Comparison of ENCODE assay signal across 8 cellular contexts in genomic region chrX:19990225-19990518, GRCh38. TPM values are rescaled to one million over a fixed set of nuclear protein-coding genes. Genes with fewer than 3 reads are reported as not detected.
DNase-seq lines count a peak whose midpoint lies in the region; ATAC-seq and TF ChIP-seq lines count a peak whose summit lies in the region.

No MANE protein-coding gene starts in this region.

- no peak for DNase-seq in activated CD8-positive, alpha-beta memory T cell treated with anti-CD3 and anti-CD28 coated beads, Interleukin-2, amount 10 ng/mL, durations not matched to agents 7 days and 5 days
- DNase-seq in activated CD8-positive, alpha-beta memory T cell treated with anti-CD3 and anti-CD28 coated beads for 24 hours = no peak
- DNase-seq in RWPE1 (ENCODE audit: low spot score) (peak; percentile 2), neural progenitor cell (ENCODE audit: low spot score) (no peak), kidney glomerular epithelial cell (lab: John Stamatoyannopoulos, UW) (no peak), NCI-H2081 treated with DMSO at 0.1 percent for 48 hours (lab: John Stamatoyannopoulos, UW) (no peak)

- H3K27ac ChIP-seq in RWPE1 (peak overlapping the region; percentile 78), esophagus (ENCODE audit: low read depth in 2 of 2, low read length in 1 of 2) (peak overlapping the region; percentile 74 to 94), neural progenitor cell (no peak overlapping the region)

- ATAC-seq in activated CD8-positive, alpha-beta memory T cell treated with anti-CD3 and anti-CD28 coated beads, Interleukin-2, amount 10 ng/mL, durations not matched to agents 7 days and 5 days = peak; percentile 30
- ATAC-seq in HG02642 (IDR thresholded peaks at IDR 0.05; ENCODE audit: poor library complexity, unreplicated experiment) = peak; percentile 27

- peaks cover 15% of the 10 kb centered on the region for H3K79me2 ChIP-seq in neural progenitor cell (ENCODE audit: low read depth)

- no peaks in the 10 kb centered on the region for H3K9me3 ChIP-seq in esophagus (ENCODE audit: control insufficient read depth in 2 of 2, insufficient read depth in 1 of 2, low read depth in 1 of 2, low read length in 1 of 2)
- H3K9me3 ChIP-seq in neural progenitor cell (ENCODE audit: low read depth) = no peaks in the 10 kb centered on the region

- H3K4me3 Mint-ChIP-seq in activated CD8-positive, alpha-beta memory T cell treated with anti-CD3 and anti-CD28 coated beads, Interleukin-2, amount 10 ng/mL, durations not matched to agents 7 days and 5 days = peak overlapping the region; percentile 86
- H3K4me3 Mint-ChIP-seq in neural progenitor cell = peak overlapping the region; percentile 91

- H3K4me3 ChIP-seq in esophagus (ENCODE audit: low read depth in 1 of 2, low read length in 2 of 2) (peak overlapping the region; percentile 51 to 85), neural progenitor cell (peak overlapping the region; percentile 77)

- peak overlapping the region; percentile 77 for H3K4me2 ChIP-seq in neural progenitor cell

- H3K36me3 ChIP-seq in esophagus (ENCODE audit: control insufficient read depth in 2 of 2, insufficient read depth in 2 of 2, low read length in 1 of 2) (no peaks in the 10 kb centered on the region), neural progenitor cell (no peaks in the 10 kb centered on the region)

- 1 to 19% methylated on average over 19 of the region's 19 CpGs for WGBS in esophagus, 2 donors

- H4K20me1 ChIP-seq in neural progenitor cell (ENCODE audit: low read depth) = no peaks in the 10 kb centered on the region

- H3K36me3 Mint-ChIP-seq in activated CD8-positive, alpha-beta memory T cell treated with anti-CD3 and anti-CD28 coated beads, Interleukin-2, amount 10 ng/mL, durations not matched to agents 7 days and 5 days = peaks cover 3% of the 10 kb centered on the region
- peaks cover 7% of the 10 kb centered on the region for H3K36me3 Mint-ChIP-seq in neural progenitor cell

- H3K4me1 ChIP-seq in esophagus (ENCODE audit: control insufficient read depth in 2 of 2, insufficient read depth in 2 of 2, low read length in 1 of 2) (no peaks in the 10 kb centered on the region), neural progenitor cell (no peaks in the 10 kb centered on the region)

- peaks cover 16% of the 10 kb centered on the region for H3K4me1 Mint-ChIP-seq in activated CD8-positive, alpha-beta memory T cell treated with anti-CD3 and anti-CD28 coated beads, Interleukin-2, amount 10 ng/mL, durations not matched to agents 7 days and 5 days
- H3K4me1 Mint-ChIP-seq in neural progenitor cell = peaks cover 5% of the 10 kb centered on the region

- H3K9ac ChIP-seq in neural progenitor cell = no peak overlapping the region

- H3K27ac Mint-ChIP-seq in activated CD8-positive, alpha-beta memory T cell treated with anti-CD3 and anti-CD28 coated beads, Interleukin-2, amount 10 ng/mL, durations not matched to agents 7 days and 5 days = peak overlapping the region; percentile 75
- H3K27ac Mint-ChIP-seq in neural progenitor cell = no peak overlapping the region

- POLR2A ChIA-PET in RWPE1 (lab: Yijun Ruan, JAX; ENCODE audit: low non-redundant PET) = no interaction called here

- no peaks in the 10 kb centered on the region for H3F3A ChIP-seq in neural progenitor cell (ENCODE audit: low read depth)

- CTCF ChIA-PET in activated CD8-positive, alpha-beta memory T cell treated with anti-CD3 and anti-CD28 coated beads, Interleukin-2, amount 10 ng/mL, durations not matched to agents 7 days and 5 days (lab: Charles Lee) = interaction anchor here (1.0 to 3.0 kb wide), 2 partner anchors 83 to 85 kb away, joined by 3 to 15 read pairs; no protein-coding TSS in a partner anchor
- CTCF ChIA-PET in RWPE1 (lab: Yijun Ruan, JAX) = interaction anchor here (0.7 kb wide), 1 partner anchor 85 kb away, joined by 3 read pairs; no protein-coding TSS in a partner anchor

- no peaks in the 10 kb centered on the region for H3K9me3 Mint-ChIP-seq in activated CD8-positive, alpha-beta memory T cell treated with anti-CD3 and anti-CD28 coated beads, Interleukin-2, amount 10 ng/mL, durations not matched to agents 7 days and 5 days (ENCODE audit: low read depth)
- H3K9me3 Mint-ChIP-seq in neural progenitor cell = peaks cover 9% of the 10 kb centered on the region

- TF ChIP-seq CTCF in RWPE1 (conservative IDR thresholded peaks at IDR 0.05; ENCODE audit: low read depth) (no peak), neural progenitor cell (IDR thresholded peaks at IDR 0.05) (no peak)

- no peaks in the 10 kb centered on the region for H3K27me3 Mint-ChIP-seq in activated CD8-positive, alpha-beta memory T cell treated with anti-CD3 and anti-CD28 coated beads, Interleukin-2, amount 10 ng/mL, durations not matched to agents 7 days and 5 days
- peaks cover 3% of the 10 kb centered on the region for H3K27me3 Mint-ChIP-seq in neural progenitor cell (ENCODE audit: insufficient read depth, low read depth)

- no peaks in the 10 kb centered on the region for H3K27me3 ChIP-seq in esophagus (ENCODE audit: control insufficient read depth in 1 of 2, insufficient read depth in 2 of 2, low read length in 2 of 2)
- H3K27me3 ChIP-seq in neural progenitor cell = no peaks in the 10 kb centered on the region

- peak overlapping the region; percentile 36 for H2AFZ ChIP-seq in neural progenitor cell (replicated peaks)

RNA-seq across cellular contexts. Expression of gene BCLAF3, which starts 0.7 kb away (rescaled TPM):
- 1 to 10 TPM; 5.5 to 7.6 TPM for total RNA-seq in activated CD8-positive, alpha-beta memory T cell treated with anti-CD3 and anti-CD28 coated beads, Interleukin-2, amount 10 ng/mL, durations not matched to agents 7 days and 5 days
- polyA plus RNA-seq in esophagus = 1 to 10 TPM; 1.7 to 3.0 TPM
- 7.4 and 9.7 TPM in 2 replicates for total RNA-seq in neural progenitor cell (ENCODE audit: low replicate concordance)
